Comparison of ENCODE assay signal across 1 cellular context in the genomic region with DNA sequence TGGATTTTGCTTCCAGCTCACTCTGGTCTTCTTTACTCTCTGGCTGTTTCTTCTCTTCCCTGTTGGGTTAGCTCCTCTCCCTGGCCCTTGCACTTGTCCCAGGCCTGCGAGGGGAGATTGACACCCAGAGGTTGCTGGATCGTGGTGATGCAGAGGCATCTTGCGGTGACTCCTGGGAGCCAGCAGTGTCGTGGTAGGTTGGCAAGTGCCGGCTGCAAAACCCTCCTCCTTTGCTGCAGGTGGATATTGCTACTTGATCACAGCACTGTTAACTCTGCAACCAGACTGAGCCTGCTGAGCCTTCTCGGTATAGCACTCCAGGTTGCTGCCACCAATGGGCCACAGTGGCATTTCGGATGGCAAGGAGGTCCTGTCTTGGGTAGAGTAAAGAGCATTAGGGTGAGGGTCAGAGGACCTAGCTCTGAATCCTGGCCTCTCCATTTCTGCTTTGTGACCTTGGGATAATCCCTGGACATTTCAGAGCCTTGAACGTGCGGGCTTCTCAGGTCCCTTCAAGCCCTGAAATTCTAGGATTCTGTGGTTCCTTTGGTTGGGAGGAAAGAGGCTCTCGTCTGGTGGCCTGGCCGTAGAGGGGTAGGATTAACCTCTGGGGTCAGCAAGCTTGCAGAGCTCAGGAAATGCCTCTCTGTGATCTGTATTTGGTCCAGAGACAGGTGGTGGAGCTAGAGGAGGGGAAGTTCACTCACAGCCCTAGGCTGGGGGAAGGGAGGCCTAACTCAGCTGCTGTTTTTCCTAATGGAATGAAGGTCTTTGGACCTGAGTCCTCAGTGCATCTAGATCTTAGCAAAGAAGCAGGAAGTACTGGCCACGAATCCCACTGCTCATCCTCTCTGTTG.
TF ChIP-seq lines count a peak whose summit lies in the region.

No MANE protein-coding gene starts in this region.

TF ChIP-seq in HepG2, 621 proteins besides CTCF, POLR2A, EP300 and RAD21 (continued from another document and continues in another):
- TF ChIP-seq KLF15 (CRISPR knock-in tag; IDR thresholded peaks at IDR 0.05; ENCODE audit: borderline replicate concordance) (no peak), PITX1 (CRISPR knock-in tag; IDR thresholded peaks at IDR 0.05) (peak; percentile 99), MTA1 (CRISPR knock-in tag; IDR thresholded peaks at IDR 0.05; ENCODE audit: borderline replicate concordance) (0 out of 2 replicates have a peak, but pooled peaks have one; percentile 43), KAT7 (CRISPR knock-in tag; IDR thresholded peaks at IDR 0.05; ENCODE audit: borderline replicate concordance) (no peak; the same call in 1 of the 2 replicates), ZNF564 (CRISPR knock-in tag; IDR thresholded peaks at IDR 0.05) (no peak; the same call in 1 of the 2 replicates), TRIM24 (CRISPR knock-in tag; IDR thresholded peaks at IDR 0.05) (no peak), MED13 (CRISPR knock-in tag; IDR thresholded peaks at IDR 0.05) (no peak), ZNF839 (CRISPR knock-in tag; IDR thresholded peaks at IDR 0.05; ENCODE audit: borderline replicate concordance) (no peak), NKX3-1 (CRISPR knock-in tag; IDR thresholded peaks at IDR 0.05) (no peak), TGIF2 (CRISPR knock-in tag; IDR thresholded peaks at IDR 0.05) (no peak), ZNF337 (CRISPR knock-in tag; IDR thresholded peaks at IDR 0.05; ENCODE audit: borderline replicate concordance, low read depth) (0 out of 2 replicates have a peak, but pooled peaks have one; percentile 42), ZNF75D (CRISPR knock-in tag; IDR thresholded peaks at IDR 0.05; ENCODE audit: borderline replicate concordance) (no peak), NR3C1 (CRISPR knock-in tag; IDR thresholded peaks at IDR 0.05) (no peak), STAT5B (CRISPR knock-in tag; IDR thresholded peaks at IDR 0.05) (no peak), ZIK1 (CRISPR knock-in tag; IDR thresholded peaks at IDR 0.05; ENCODE audit: borderline replicate concordance, low read depth) (no peak), ZNF329 (CRISPR knock-in tag; IDR thresholded peaks at IDR 0.05; ENCODE audit: low read depth) (no peak), ZNF761 (CRISPR knock-in tag; conservative IDR thresholded peaks at IDR 0.05) (0 out of 2 replicates have a peak, but pooled peaks have one; percentile 38), GTF2F1 (IDR thresholded peaks at IDR 0.05; ENCODE audit: low read length) (no peak), MAFG (CRISPR knock-in tag; IDR thresholded peaks at IDR 0.05) (no peak), ZNF253 (CRISPR knock-in tag; IDR thresholded peaks at IDR 0.05; ENCODE audit: borderline replicate concordance) (no peak), SMAD1 (CRISPR knock-in tag; IDR thresholded peaks at IDR 0.05; ENCODE audit: borderline replicate concordance, low read depth) (0 out of 2 replicates have a peak, but pooled peaks have one; percentile 21), PAWR (CRISPR knock-in tag; IDR thresholded peaks at IDR 0.05; ENCODE audit: borderline replicate concordance) (no peak), BRD4 (CRISPR knock-in tag; IDR thresholded peaks at IDR 0.05) (no peak), DNMT3B (CRISPR knock-in tag; conservative IDR thresholded peaks at IDR 0.05) (no peak), MBD4 (IDR thresholded peaks at IDR 0.05; ENCODE audit: borderline replicate concordance, low read length) (no peak), SUZ12 (IDR thresholded peaks at IDR 0.05; ENCODE audit: low read depth, low read length) (no peak), PCBP2 (optimal IDR thresholded peaks at IDR 0.05; ENCODE audit: low read depth, low read length, poor library complexity, severe bottlenecking) (no peak), ZNF235 (CRISPR knock-in tag; IDR thresholded peaks at IDR 0.05; ENCODE audit: borderline replicate concordance) (0 out of 2 replicates have a peak, but pooled peaks have one; percentile 30), ZNF720 (CRISPR knock-in tag; IDR thresholded peaks at IDR 0.05) (no peak), AKAP8 (CRISPR knock-in tag; IDR thresholded peaks at IDR 0.05) (no peak), ZNF121 (CRISPR knock-in tag; IDR thresholded peaks at IDR 0.05) (peak; percentile 65; the same call in 1 of the 2 replicates), STAG1 (CRISPR knock-in tag; IDR thresholded peaks at IDR 0.05) (peak; percentile 45)
- TF ChIP-seq, protein P1, sequence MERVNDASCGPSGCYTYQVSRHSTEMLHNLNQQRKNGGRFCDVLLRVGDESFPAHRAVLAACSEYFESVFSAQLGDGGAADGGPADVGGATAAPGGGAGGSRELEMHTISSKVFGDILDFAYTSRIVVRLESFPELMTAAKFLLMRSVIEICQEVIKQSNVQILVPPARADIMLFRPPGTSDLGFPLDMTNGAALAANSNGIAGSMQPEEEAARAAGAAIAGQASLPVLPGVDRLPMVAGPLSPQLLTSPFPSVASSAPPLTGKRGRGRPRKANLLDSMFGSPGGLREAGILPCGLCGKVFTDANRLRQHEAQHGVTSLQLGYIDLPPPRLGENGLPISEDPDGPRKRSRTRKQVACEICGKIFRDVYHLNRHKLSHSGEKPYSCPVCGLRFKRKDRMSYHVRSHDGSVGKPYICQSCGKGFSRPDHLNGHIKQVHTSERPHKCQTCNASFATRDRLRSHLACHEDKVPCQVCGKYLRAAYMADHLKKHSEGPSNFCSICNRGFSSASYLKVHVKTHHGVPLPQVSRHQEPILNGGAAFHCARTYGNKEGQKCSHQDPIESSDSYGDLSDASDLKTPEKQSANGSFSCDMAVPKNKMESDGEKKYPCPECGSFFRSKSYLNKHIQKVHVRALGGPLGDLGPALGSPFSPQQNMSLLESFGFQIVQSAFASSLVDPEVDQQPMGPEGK (CRISPR knock-in tag; IDR thresholded peaks at IDR 0.05) = no peak
- TF ChIP-seq, protein P2, sequence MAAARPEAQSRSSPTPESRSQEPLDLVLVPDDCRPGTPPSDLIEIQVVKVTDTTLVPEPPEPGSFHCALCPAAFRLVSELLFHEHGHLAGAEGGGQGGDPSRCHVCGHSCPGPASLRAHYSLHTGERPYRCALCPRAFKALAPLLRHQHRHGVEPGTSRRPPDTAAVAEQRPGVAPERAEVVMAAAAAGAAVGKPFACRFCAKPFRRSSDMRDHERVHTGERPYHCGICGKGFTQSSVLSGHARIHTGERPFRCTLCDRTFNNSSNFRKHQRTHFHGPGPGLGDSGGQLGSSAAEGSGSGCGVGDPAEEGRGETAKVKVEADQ (CRISPR knock-in tag; IDR thresholded peaks at IDR 0.05; ENCODE audit: borderline replicate concordance) = no peak
- TF ChIP-seq, protein P3, sequence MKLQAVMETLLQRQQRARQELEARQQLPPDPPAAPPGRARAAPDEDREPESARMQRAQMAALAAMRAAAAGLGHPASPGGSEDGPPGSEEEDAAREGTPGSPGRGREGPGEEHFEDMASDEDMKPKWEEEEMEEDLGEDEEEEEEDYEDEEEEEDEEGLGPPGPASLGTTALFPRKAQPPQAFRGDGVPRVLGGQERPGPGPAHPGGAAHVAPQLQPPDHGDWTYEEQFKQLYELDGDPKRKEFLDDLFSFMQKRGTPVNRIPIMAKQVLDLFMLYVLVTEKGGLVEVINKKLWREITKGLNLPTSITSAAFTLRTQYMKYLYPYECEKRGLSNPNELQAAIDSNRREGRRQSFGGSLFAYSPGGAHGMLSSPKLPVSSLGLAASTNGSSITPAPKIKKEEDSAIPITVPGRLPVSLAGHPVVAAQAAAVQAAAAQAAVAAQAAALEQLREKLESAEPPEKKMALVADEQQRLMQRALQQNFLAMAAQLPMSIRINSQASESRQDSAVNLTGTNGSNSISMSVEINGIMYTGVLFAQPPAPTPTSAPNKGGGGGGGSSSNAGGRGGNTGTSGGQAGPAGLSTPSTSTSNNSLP (IDR thresholded peaks at IDR 0.05; ENCODE audit: low read depth, low read length) = 0 out of 2 replicates have a peak, but pooled peaks have one; percentile 35
- TF ChIP-seq, protein P4, sequence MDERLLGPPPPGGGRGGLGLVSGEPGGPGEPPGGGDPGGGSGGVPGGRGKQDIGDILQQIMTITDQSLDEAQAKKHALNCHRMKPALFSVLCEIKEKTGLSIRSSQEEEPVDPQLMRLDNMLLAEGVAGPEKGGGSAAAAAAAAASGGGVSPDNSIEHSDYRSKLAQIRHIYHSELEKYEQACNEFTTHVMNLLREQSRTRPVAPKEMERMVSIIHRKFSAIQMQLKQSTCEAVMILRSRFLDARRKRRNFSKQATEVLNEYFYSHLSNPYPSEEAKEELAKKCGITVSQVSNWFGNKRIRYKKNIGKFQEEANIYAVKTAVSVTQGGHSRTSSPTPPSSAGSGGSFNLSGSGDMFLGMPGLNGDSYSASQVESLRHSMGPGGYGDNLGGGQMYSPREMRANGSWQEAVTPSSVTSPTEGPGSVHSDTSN (CRISPR knock-in tag; IDR thresholded peaks at IDR 0.05) = no peak
- TF ChIP-seq, protein P5, sequence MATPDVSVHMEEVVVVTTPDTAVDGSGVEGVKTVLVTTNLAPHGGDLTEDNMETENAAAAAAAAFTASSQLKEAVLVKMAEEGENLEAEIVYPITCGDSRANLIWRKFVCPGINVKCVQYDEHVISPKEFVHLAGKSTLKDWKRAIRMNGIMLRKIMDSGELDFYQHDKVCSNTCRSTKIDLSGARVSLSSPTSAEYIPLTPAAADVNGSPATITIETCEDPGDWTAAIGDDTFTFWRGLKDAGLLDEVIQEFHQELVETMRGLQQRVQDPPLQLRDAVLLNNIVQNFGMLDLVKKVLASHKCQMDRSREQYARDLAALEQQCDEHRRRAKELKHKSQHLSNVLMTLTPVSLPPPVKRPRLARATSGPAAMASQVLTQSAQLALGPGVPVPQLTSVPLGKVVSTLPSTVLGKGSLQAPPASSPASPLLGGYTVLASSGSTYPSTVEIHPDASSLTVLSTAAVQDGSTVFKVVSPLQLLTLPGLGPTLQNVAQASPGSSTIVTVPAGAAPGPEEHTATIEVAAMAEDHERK (CRISPR knock-in tag; IDR thresholded peaks at IDR 0.05; ENCODE audit: low read depth) = no peak
- TF ChIP-seq, protein P6, sequence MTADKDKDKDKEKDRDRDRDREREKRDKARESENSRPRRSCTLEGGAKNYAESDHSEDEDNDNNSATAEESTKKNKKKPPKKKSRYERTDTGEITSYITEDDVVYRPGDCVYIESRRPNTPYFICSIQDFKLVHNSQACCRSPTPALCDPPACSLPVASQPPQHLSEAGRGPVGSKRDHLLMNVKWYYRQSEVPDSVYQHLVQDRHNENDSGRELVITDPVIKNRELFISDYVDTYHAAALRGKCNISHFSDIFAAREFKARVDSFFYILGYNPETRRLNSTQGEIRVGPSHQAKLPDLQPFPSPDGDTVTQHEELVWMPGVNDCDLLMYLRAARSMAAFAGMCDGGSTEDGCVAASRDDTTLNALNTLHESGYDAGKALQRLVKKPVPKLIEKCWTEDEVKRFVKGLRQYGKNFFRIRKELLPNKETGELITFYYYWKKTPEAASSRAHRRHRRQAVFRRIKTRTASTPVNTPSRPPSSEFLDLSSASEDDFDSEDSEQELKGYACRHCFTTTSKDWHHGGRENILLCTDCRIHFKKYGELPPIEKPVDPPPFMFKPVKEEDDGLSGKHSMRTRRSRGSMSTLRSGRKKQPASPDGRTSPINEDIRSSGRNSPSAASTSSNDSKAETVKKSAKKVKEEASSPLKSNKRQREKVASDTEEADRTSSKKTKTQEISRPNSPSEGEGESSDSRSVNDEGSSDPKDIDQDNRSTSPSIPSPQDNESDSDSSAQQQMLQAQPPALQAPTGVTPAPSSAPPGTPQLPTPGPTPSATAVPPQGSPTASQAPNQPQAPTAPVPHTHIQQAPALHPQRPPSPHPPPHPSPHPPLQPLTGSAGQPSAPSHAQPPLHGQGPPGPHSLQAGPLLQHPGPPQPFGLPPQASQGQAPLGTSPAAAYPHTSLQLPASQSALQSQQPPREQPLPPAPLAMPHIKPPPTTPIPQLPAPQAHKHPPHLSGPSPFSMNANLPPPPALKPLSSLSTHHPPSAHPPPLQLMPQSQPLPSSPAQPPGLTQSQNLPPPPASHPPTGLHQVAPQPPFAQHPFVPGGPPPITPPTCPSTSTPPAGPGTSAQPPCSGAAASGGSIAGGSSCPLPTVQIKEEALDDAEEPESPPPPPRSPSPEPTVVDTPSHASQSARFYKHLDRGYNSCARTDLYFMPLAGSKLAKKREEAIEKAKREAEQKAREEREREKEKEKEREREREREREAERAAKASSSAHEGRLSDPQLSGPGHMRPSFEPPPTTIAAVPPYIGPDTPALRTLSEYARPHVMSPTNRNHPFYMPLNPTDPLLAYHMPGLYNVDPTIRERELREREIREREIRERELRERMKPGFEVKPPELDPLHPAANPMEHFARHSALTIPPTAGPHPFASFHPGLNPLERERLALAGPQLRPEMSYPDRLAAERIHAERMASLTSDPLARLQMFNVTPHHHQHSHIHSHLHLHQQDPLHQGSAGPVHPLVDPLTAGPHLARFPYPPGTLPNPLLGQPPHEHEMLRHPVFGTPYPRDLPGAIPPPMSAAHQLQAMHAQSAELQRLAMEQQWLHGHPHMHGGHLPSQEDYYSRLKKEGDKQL (CRISPR knock-in tag; IDR thresholded peaks at IDR 0.05; ENCODE audit: low read depth) = no peak
- TF ChIP-seq, protein P7, sequence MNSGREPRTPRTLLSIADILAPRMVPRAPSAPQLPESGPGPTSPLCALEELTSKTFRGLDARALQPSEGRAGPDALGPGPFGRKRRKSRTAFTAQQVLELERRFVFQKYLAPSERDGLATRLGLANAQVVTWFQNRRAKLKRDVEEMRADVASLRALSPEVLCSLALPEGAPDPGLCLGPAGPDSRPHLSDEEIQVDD (CRISPR knock-in tag; IDR thresholded peaks at IDR 0.05; ENCODE audit: borderline replicate concordance) = no peak
- TF ChIP-seq, protein P8, sequence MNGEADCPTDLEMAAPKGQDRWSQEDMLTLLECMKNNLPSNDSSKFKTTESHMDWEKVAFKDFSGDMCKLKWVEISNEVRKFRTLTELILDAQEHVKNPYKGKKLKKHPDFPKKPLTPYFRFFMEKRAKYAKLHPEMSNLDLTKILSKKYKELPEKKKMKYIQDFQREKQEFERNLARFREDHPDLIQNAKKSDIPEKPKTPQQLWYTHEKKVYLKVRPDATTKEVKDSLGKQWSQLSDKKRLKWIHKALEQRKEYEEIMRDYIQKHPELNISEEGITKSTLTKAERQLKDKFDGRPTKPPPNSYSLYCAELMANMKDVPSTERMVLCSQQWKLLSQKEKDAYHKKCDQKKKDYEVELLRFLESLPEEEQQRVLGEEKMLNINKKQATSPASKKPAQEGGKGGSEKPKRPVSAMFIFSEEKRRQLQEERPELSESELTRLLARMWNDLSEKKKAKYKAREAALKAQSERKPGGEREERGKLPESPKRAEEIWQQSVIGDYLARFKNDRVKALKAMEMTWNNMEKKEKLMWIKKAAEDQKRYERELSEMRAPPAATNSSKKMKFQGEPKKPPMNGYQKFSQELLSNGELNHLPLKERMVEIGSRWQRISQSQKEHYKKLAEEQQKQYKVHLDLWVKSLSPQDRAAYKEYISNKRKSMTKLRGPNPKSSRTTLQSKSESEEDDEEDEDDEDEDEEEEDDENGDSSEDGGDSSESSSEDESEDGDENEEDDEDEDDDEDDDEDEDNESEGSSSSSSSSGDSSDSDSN (CRISPR knock-in tag; IDR thresholded peaks at IDR 0.05) = peak; percentile 43
- TF ChIP-seq, protein P9, sequence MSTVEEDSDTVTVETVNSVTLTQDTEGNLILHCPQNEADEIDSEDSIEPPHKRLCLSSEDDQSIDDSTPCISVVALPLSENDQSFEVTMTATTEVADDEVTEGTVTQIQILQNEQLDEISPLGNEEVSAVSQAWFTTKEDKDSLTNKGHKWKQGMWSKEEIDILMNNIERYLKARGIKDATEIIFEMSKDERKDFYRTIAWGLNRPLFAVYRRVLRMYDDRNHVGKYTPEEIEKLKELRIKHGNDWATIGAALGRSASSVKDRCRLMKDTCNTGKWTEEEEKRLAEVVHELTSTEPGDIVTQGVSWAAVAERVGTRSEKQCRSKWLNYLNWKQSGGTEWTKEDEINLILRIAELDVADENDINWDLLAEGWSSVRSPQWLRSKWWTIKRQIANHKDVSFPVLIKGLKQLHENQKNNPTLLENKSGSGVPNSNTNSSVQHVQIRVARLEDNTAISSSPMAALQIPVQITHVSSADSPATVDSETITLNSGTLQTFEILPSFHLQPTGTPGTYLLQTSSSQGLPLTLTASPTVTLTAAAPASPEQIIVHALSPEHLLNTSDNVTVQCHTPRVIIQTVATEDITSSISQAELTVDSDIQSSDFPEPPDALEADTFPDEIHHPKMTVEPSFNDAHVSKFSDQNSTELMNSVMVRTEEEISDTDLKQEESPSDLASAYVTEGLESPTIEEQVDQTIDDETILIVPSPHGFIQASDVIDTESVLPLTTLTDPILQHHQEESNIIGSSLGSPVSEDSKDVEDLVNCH (CRISPR knock-in tag; IDR thresholded peaks at IDR 0.05) = no peak
